In genomic region chr1:21317035-21317689, GRCh38 we compare ENCODE assay signal across 2 cellular contexts.
TF ChIP-seq lines count a peak whose summit lies in the region.

No MANE protein-coding gene starts in this region.

TF ChIP-seq in SK-N-SH, 30 proteins besides CTCF, POLR2A, EP300 and RAD21 (continued from another document):
- TF ChIP-seq USF1 (IDR thresholded peaks at IDR 0.05; ENCODE audit: borderline replicate concordance, low read depth): no peak
- TF ChIP-seq FOXJ3 (CRISPR knock-in tag; IDR thresholded peaks at IDR 0.05): no peak
- TF ChIP-seq YY1 (IDR thresholded peaks at IDR 0.05; ENCODE audit: low read depth): no peak
- no peak for TF ChIP-seq REST (IDR thresholded peaks at IDR 0.05; ENCODE audit: low read depth, low read length)
- no peak for TF ChIP-seq NRF1 (IDR thresholded peaks at IDR 0.05; ENCODE audit: low read depth, low read length)
- no peak for TF ChIP-seq PBX3 (IDR thresholded peaks at IDR 0.05)
- TF ChIP-seq GATA2 (CRISPR knock-in tag; IDR thresholded peaks at IDR 0.05): no peak
- no peak for TF ChIP-seq SMC3 (IDR thresholded peaks at IDR 0.05; ENCODE audit: low read depth, low read length)
- TF ChIP-seq IRF3 (IDR thresholded peaks at IDR 0.05; ENCODE audit: low read depth, low read length): no peak
- no peak for TF ChIP-seq SIN3A (IDR thresholded peaks at IDR 0.05; ENCODE audit: borderline replicate concordance, low read depth, low read length)
- no peak for TF ChIP-seq RFX5 (IDR thresholded peaks at IDR 0.05; ENCODE audit: low read length)
- TF ChIP-seq EZH2phosphoT487 (IDR thresholded peaks at IDR 0.05; ENCODE audit: borderline replicate concordance, low read depth): no peak
- TF ChIP-seq JUND (IDR thresholded peaks at IDR 0.05): no peak
- no peak for TF ChIP-seq FOSL2 (IDR thresholded peaks at IDR 0.05; ENCODE audit: borderline replicate concordance, low read depth)

TF ChIP-seq in SK-N-SH treated with all-trans-retinoic acid at 6 μM for 48 hours, 23 proteins besides CTCF, POLR2A, EP300 and RAD21 (continued from another document):
- TF ChIP-seq TSHZ2 (CRISPR knock-in tag; IDR thresholded peaks at IDR 0.05): no peak
- TF ChIP-seq BACH2 (CRISPR knock-in tag; IDR thresholded peaks at IDR 0.05; ENCODE audit: borderline replicate concordance): no peak
- no peak for TF ChIP-seq POU6F1 (CRISPR knock-in tag; IDR thresholded peaks at IDR 0.05; ENCODE audit: borderline replicate concordance, low read depth)
- no peak for TF ChIP-seq RARB (CRISPR knock-in tag; IDR thresholded peaks at IDR 0.05)
- no peak for TF ChIP-seq CSDC2 (CRISPR knock-in tag; IDR thresholded peaks at IDR 0.05)
- no peak for TF ChIP-seq ZNF565 (CRISPR knock-in tag; conservative IDR thresholded peaks at IDR 0.05; ENCODE audit: low read depth)
- no peak for TF ChIP-seq TOX (CRISPR knock-in tag; IDR thresholded peaks at IDR 0.05; ENCODE audit: borderline replicate concordance)
- TF ChIP-seq GLIS3 (CRISPR knock-in tag; IDR thresholded peaks at IDR 0.05): no peak
- TF ChIP-seq PPARA (CRISPR knock-in tag; IDR thresholded peaks at IDR 0.05; ENCODE audit: borderline replicate concordance): no peak
- TF ChIP-seq ZNF8 (CRISPR knock-in tag; IDR thresholded peaks at IDR 0.05): no peak
- TF ChIP-seq TCF4 (CRISPR knock-in tag; IDR thresholded peaks at IDR 0.05; ENCODE audit: borderline replicate concordance): no peak
- TF ChIP-seq ISL1 (CRISPR knock-in tag; IDR thresholded peaks at IDR 0.05): no peak
- no peak for TF ChIP-seq ZFP30 (CRISPR knock-in tag; IDR thresholded peaks at IDR 0.05)
- TF ChIP-seq CSRNP3 (CRISPR knock-in tag; IDR thresholded peaks at IDR 0.05): no peak
- no peak for TF ChIP-seq ESRRG (CRISPR knock-in tag; IDR thresholded peaks at IDR 0.05)
